In genomic region chr6:109104512-109104911, GRCh38 we compare ENCODE assay signal across 35 cellular contexts.
"Had no signal": no experiment of that assay in that cellular context is flagged by ENCODE, and none has a peak within 500 bp of the region (broad histone marks: within the 10 kb centered on the region; RNA-seq: fewer than 3 reads in every experiment).

No MANE protein-coding gene starts in this region.

- H3K4me3 Mint-ChIP-seq: activated B cell treated with CpG ODN at 0.5 μM for 24 hours; activated CD4-positive, alpha-beta memory T cell treated with anti-CD3 and anti-CD28 coated beads for 36 hours; activated CD8-positive, alpha-beta T cell treated with anti-CD3 and anti-CD28 coated beads for 36 hours; activated naive CD4-positive, alpha-beta T cell treated with anti-CD3 and anti-CD28 coated beads for 36 hours; activated naive CD8-positive, alpha-beta T cell treated with anti-CD3 and anti-CD28 coated beads for 36 hours; activated T-cell treated with anti-CD3 and anti-CD28 coated beads, Interleukin-2, amount 50 U/mL, for 4 hours; activated T-cell treated with anti-CD3 and anti-CD28 coated beads, Interleukin-2, amount 50 U/mL, for 72 hours; activated T-helper 1 cell treated with anti-CD3 and anti-CD28 coated beads, Interleukin-12 subunit alpha, Interleukin-12 subunit beta, Interleukin-2, Interleukin-4 antibody, amounts not matched to agents 30 ng/mL and 10 ng/mL and 1 ng/mL, durations not matched to agents 14 hours and 24 hours and 36 hours; activated T-helper 17 cell treated with anti-CD3 and anti-CD28 coated beads, Interleukin-2, amount 50 U/mL, for 72 hours; brain; central memory CD8-positive, alpha-beta T cell; T-helper 1 cell treated with Interleukin-12 subunit alpha and Interleukin-12 subunit beta and Interleukin-4 antibody, amounts not matched to agents 30 μg/mL and 1 μg/mL, for 36 hours had no signal

- H3K4me3 ChIP-seq: ascending aorta, cardiac muscle cell, colonic mucosa had no signal

- H3K27me3 Mint-ChIP-seq: activated B cell treated with CpG ODN at 0.5 μM for 24 hours; activated CD4-positive, alpha-beta memory T cell treated with anti-CD3 and anti-CD28 coated beads for 36 hours; activated CD8-positive, alpha-beta T cell treated with anti-CD3 and anti-CD28 coated beads for 36 hours; activated naive CD8-positive, alpha-beta T cell treated with anti-CD3 and anti-CD28 coated beads for 36 hours; activated T-helper 17 cell treated with anti-CD3 and anti-CD28 coated beads, Interleukin-2, amount 50 U/mL, for 72 hours; brain; central memory CD8-positive, alpha-beta T cell had no signal

- H3K27ac Mint-ChIP-seq: activated B cell treated with CpG ODN at 0.5 μM for 24 hours; activated CD4-positive, alpha-beta memory T cell treated with anti-CD3 and anti-CD28 coated beads for 36 hours; activated CD8-positive, alpha-beta T cell treated with anti-CD3 and anti-CD28 coated beads for 36 hours; activated naive CD4-positive, alpha-beta T cell treated with anti-CD3 and anti-CD28 coated beads for 36 hours; activated naive CD4-positive, alpha-beta T cell treated with anti-CD3 and anti-CD28 coated beads, Interleukin-2, amount 50 U/mL, for 72 hours; activated naive CD8-positive, alpha-beta T cell treated with anti-CD3 and anti-CD28 coated beads for 36 hours; activated T-cell treated with anti-CD3 and anti-CD28 coated beads, Interleukin-2, amount 50 U/mL, for 72 hours; activated T-helper 1 cell treated with anti-CD3 and anti-CD28 coated beads, Interleukin-12 subunit alpha, Interleukin-12 subunit beta, Interleukin-2, Interleukin-4 antibody, amounts not matched to agents 30 ng/mL and 10 ng/mL and 1 ng/mL, durations not matched to agents 14 hours and 24 hours and 36 hours; activated T-helper 17 cell treated with anti-CD3 and anti-CD28 coated beads, Interleukin-2, amount 50 U/mL, for 72 hours; brain; T-helper 1 cell treated with Interleukin-12 subunit alpha and Interleukin-12 subunit beta and Interleukin-4 antibody, amounts not matched to agents 30 μg/mL and 1 μg/mL, for 36 hours had no signal

- H3K27ac ChIP-seq: ascending aorta, cardiac muscle cell, colonic mucosa, VCaP had no signal

- ATAC-seq: activated T-helper 17 cell treated with anti-CD3 and anti-CD28 coated beads, Interleukin-2, amount 50 U/mL, for 72 hours had no signal

- H3K36me3 Mint-ChIP-seq: activated CD4-positive, alpha-beta memory T cell treated with anti-CD3 and anti-CD28 coated beads for 36 hours; activated naive CD4-positive, alpha-beta T cell treated with anti-CD3 and anti-CD28 coated beads, Interleukin-2, amount 50 U/mL, for 72 hours had no signal

- H3K27me3 ChIP-seq: ascending aorta, cardiac muscle cell, colonic mucosa had no signal

- H3K9me3 ChIP-seq: ascending aorta, colonic mucosa had no signal

- H3K4me1 ChIP-seq: ascending aorta, colonic mucosa had no signal

- H3K36me3 ChIP-seq: ascending aorta, colonic mucosa had no signal

- DNase-seq: activated B cell treated with CpG ODN at 0.5 μM for 24 hours; activated CD4-positive, alpha-beta memory T cell treated with anti-CD3 and anti-CD28 coated beads for 36 hours; activated CD4-positive, alpha-beta T cell treated with anti-CD3 and anti-CD28 coated beads for 48 hours; activated CD4-positive, alpha-beta T cell treated with anti-CD3 and anti-CD28 coated beads, Interleukin-2, amount 50 U/mL, for 1 hour; activated CD4-positive, alpha-beta T cell treated with anti-CD3 and anti-CD28 coated beads, Interleukin-2, amount 50 U/mL, for 4 hours; activated CD4-positive, CD25-positive, alpha-beta regulatory T cell treated with anti-CD3 and anti-CD28 coated beads, Interleukin-2, amount 50 U/mL, for 72 hours; activated CD8-positive, alpha-beta memory T cell treated with anti-CD3 and anti-CD28 coated beads, Interleukin-2, amount 50 U/mL, for 4 hours; activated CD8-positive, alpha-beta T cell treated with anti-CD3 and anti-CD28 coated beads for 36 hours; activated effector memory CD4-positive, alpha-beta T cell treated with anti-CD3 and anti-CD28 coated beads, Interleukin-2, amount 50 U/mL, for 16 hours; activated gamma-delta T cell treated with Interleukin-2 at 50 U/mL for 16 hours; activated naive CD4-positive, alpha-beta T cell; activated naive CD4-positive, alpha-beta T cell treated with anti-CD3 and anti-CD28 coated beads for 36 hours; activated naive CD4-positive, alpha-beta T cell treated with anti-CD3 and anti-CD28 coated beads, Interleukin-2, amount 50 U/mL, for 16 hours; activated naive CD8-positive, alpha-beta T cell treated with anti-CD3 and anti-CD28 coated beads for 36 hours; activated T-cell treated with anti-CD3 and anti-CD28 coated beads for 4 hours; activated T-cell treated with anti-CD3 and anti-CD28 coated beads, Interleukin-2, amount 50 U/mL, for 1 hour; activated T-cell treated with anti-CD3 and anti-CD28 coated beads, Interleukin-2, amount 50 U/mL, for 4 hours; activated T-cell treated with anti-CD3 and anti-CD28 coated beads, Interleukin-2, amount 50 U/mL, for 72 hours; amygdala; anterior cingulate cortex; caudate nucleus; cerebellar nuclear complex; colonic mucosa; T-helper 9 cell had no signal

- H3K4me1 Mint-ChIP-seq: activated B cell treated with CpG ODN at 0.5 μM for 24 hours; activated naive CD8-positive, alpha-beta T cell treated with anti-CD3 and anti-CD28 coated beads for 36 hours; activated T-helper 17 cell treated with anti-CD3 and anti-CD28 coated beads, Interleukin-2, amount 50 U/mL, for 72 hours; central memory CD8-positive, alpha-beta T cell had no signal

- H3K9me3 Mint-ChIP-seq: activated B cell treated with CpG ODN at 0.5 μM for 24 hours; activated CD8-positive, alpha-beta T cell treated with anti-CD3 and anti-CD28 coated beads for 36 hours; activated naive CD4-positive, alpha-beta T cell treated with anti-CD3 and anti-CD28 coated beads for 36 hours; activated naive CD4-positive, alpha-beta T cell treated with anti-CD3 and anti-CD28 coated beads, Interleukin-2, amount 50 U/mL, for 72 hours; activated naive CD8-positive, alpha-beta T cell treated with anti-CD3 and anti-CD28 coated beads for 36 hours; activated T-cell treated with anti-CD3 and anti-CD28 coated beads, Interleukin-2, amount 50 U/mL, for 4 hours; activated T-cell treated with anti-CD3 and anti-CD28 coated beads, Interleukin-2, amount 50 U/mL, for 72 hours; activated T-helper 1 cell treated with anti-CD3 and anti-CD28 coated beads, Interleukin-12 subunit alpha, Interleukin-12 subunit beta, Interleukin-2, Interleukin-4 antibody, amounts not matched to agents 30 ng/mL and 10 ng/mL and 1 ng/mL, durations not matched to agents 14 hours and 24 hours and 36 hours; activated T-helper 17 cell treated with anti-CD3 and anti-CD28 coated beads, Interleukin-2, amount 50 U/mL, for 72 hours; central memory CD8-positive, alpha-beta T cell; T-helper 1 cell treated with Interleukin-12 subunit alpha and Interleukin-12 subunit beta and Interleukin-4 antibody, amounts not matched to agents 30 μg/mL and 1 μg/mL, for 36 hours; T-helper 2 cell treated with Interferon-gamma antibody and Interleukin-4, amounts not matched to agents 5 μg/mL and 100 μg/mL, for 36 hours had no signal

- FAIRE-seq: bronchial epithelial cell had no signal
